In genomic region chr12:6537580-6538419, GRCh38 we compare ENCODE assay signal across 8 cellular contexts. TPM values are rescaled to one million over a fixed set of nuclear protein-coding genes. Genes with fewer than 3 reads are reported as not detected.
DNase-seq lines count a peak whose midpoint lies in the region; FAIRE-seq and TF ChIP-seq lines count a peak whose summit lies in the region.
"Not testable (repeated sequence)": the region's sequence is repeated elsewhere in the genome, so short reads cannot be mapped to it uniquely, and the experiment has no call there.

No MANE protein-coding gene starts in this region.

- not testable (repeated sequence) for TF ChIP-seq POLR2A in uterus (IDR thresholded peaks at IDR 0.05)

- not testable (repeated sequence) for H3K9ac ChIP-seq in kidney (ENCODE audit: low read length in 2 of 2)
- H3K9ac ChIP-seq in skeletal muscle satellite cell (ENCODE audit: low read depth, low read length): peak overlapping the region; percentile 96

- H3K4me1 ChIP-seq in kidney (ENCODE audit: control insufficient read depth in 1 of 2, insufficient read depth in 1 of 2, low read depth in 1 of 2, low read length in 2 of 2) (peaks cover 18 to 38% of the 10 kb centered on the region in 2 donors), skeletal muscle satellite cell (ENCODE audit: control insufficient read depth, insufficient read depth, low read length) (peaks cover 69% of the 10 kb centered on the region), uterus (peaks cover 3 to 28% of the 10 kb centered on the region in 2 donors)

- H3K36me3 ChIP-seq in kidney (ENCODE audit: control insufficient read depth in 1 of 2, insufficient read depth in 2 of 2, low read length in 2 of 2) (peaks cover 19 to 29% of the 10 kb centered on the region in 2 donors), skeletal muscle satellite cell (ENCODE audit: insufficient read depth, low read length) (peaks cover 64% of the 10 kb centered on the region)
- H3K36me3 ChIP-seq in uterus: not testable (repeated sequence)

- H3K9me3 ChIP-seq in kidney (ENCODE audit: control insufficient read depth in 1 of 2, low read length in 2 of 2); skeletal muscle satellite cell (replicated peaks; ENCODE audit: low read length); uterus: not testable (repeated sequence)

- TF ChIP-seq CTCF in kidney (IDR thresholded peaks at IDR 0.05; ENCODE audit: borderline replicate concordance, extremely low read depth, insufficient read depth): peak; percentile 77
- TF ChIP-seq CTCF in uterus (IDR thresholded peaks at IDR 0.05): peak; percentile 75 to 95 (median 78)

- not testable (repeated sequence) for H3K27me3 ChIP-seq in skeletal muscle satellite cell (ENCODE audit: control insufficient read depth, insufficient read depth, low read length); uterus

- H3K4me2 ChIP-seq in skeletal muscle satellite cell (ENCODE audit: low read length): peak overlapping the region; percentile 97

- not testable (repeated sequence) for FAIRE-seq in RCC 7860 (lab: Jason Lieb, UNC); kidney (lab: Jason Lieb, UNC)

- H3K4me3 ChIP-seq in kidney (ENCODE audit: low read length in 2 of 2); uterus: not testable (repeated sequence)
- peak overlapping the region; percentile 94 for H3K4me3 ChIP-seq in skeletal muscle satellite cell (ENCODE audit: low read length)

- H3K27ac ChIP-seq in cingulate gyrus (ENCODE audit: low read depth, low read length) (peak overlapping the region; percentile 54), kidney (ENCODE audit: low read depth in 2 of 2, low read length in 2 of 2) (peak overlapping the region; percentile 51 to 99), uterus (peak overlapping the region; percentile 65 to 72)

- intact Hi-C loops in kidney (cut with DNase I): not testable (repeated sequence)
- intact Hi-C loops in uterus (cut with DNase I; ENCODE audit: low total_unique reads): loop anchor here (5.0 to 10.0 kb wide), 2 partner anchors 115 to 203 kb away; no protein-coding TSS in a partner anchor

- DNase-seq in GF-D8 (lab: John Stamatoyannopoulos, UW) (peak; percentile 39), MV-4-11 (lab: John Stamatoyannopoulos, UW) (peak; percentile 78), RCC 7860 (ENCODE audit: low spot score) (peak; percentile 61), kidney (peak; percentile 91), uterus (peak; percentile 76 to 85)
- DNase-seq in activated CD8-positive, alpha-beta memory T cell treated with anti-CD3 and anti-CD28 coated beads for 48 hours (ENCODE audit: low read depth in 2 of 3, low spot score in 2 of 3): peak in 2 of 3 experiments; percentile 55 to 71

RNA-seq across cellular contexts. Expression of gene GAPDH, which starts 3.5 kb away (rescaled TPM):
- total RNA-seq in kidney: 1,501 TPM
- 4,871 TPM for polyA plus RNA-seq in kidney (ENCODE audit: insufficient read depth, low read depth, low replicate concordance)
- 9,006 and 10,057 TPM in 2 replicates for total RNA-seq in skeletal muscle satellite cell (2012; rRNA removed)
- 1,000 to 10,000 TPM in 2 of 4 donors, 100 to 1,000 TPM in 2; 962 to 1,122 (median 1,020) TPM for total RNA-seq in uterus

RNA-seq across cellular contexts. Expression of gene IFFO1, which starts 18.0 kb away (rescaled TPM):
- 21.5 TPM for total RNA-seq in kidney
- polyA plus RNA-seq in kidney (ENCODE audit: insufficient read depth, low read depth, low replicate concordance): 11.5 TPM
- 8.6 and 8.7 TPM in 2 replicates for total RNA-seq in skeletal muscle satellite cell (2012; rRNA removed)
- 10 to 100 TPM; 17.1 to 50.6 (median 32.8) TPM for total RNA-seq in uterus

RNA-seq across cellular contexts. Expression of gene NOP2, which starts 30.3 kb away (rescaled TPM):
- total RNA-seq in kidney (29.7 TPM), uterus (10 to 100 TPM in 2 of 4 donors, 1 to 10 TPM in 2; 4.1 to 47.6 (median 10.1) TPM)
- polyA plus RNA-seq in kidney (ENCODE audit: insufficient read depth, low read depth, low replicate concordance): 12.2 TPM
- 33.4 and 40.1 TPM in 2 replicates for total RNA-seq in skeletal muscle satellite cell (2012; rRNA removed)

RNA-seq across cellular contexts. Expression of gene NCAPD2, which starts 43.9 kb away (rescaled TPM):
- total RNA-seq in kidney (23.4 TPM), uterus (100 to 1,000 TPM in 1 of 4 donors, 10 to 100 TPM in 2, 1 to 10 TPM in 1; 2.8 to 145 (median 19.3) TPM)
- 4.5 TPM for polyA plus RNA-seq in kidney (ENCODE audit: insufficient read depth, low read depth, low replicate concordance)
- 34.1 and 35.7 TPM in 2 replicates for total RNA-seq in skeletal muscle satellite cell (2012; rRNA removed)

RNA-seq across cellular contexts. Expression of gene MRPL51, which starts 44.7 kb away (rescaled TPM):
- total RNA-seq in kidney (132 TPM), uterus (10 to 100 TPM; 14.1 to 83.7 (median 36.4) TPM)
- polyA plus RNA-seq in kidney (ENCODE audit: insufficient read depth, low read depth, low replicate concordance): 268 TPM
- total RNA-seq in skeletal muscle satellite cell (2012; rRNA removed): 106 and 117 TPM in 2 replicates

Comparison
In these comparisons a context has a peak if more than half of its experiments do, and no peak if none do; other contexts are left out.
1. DNase-seq: peak in every context shown above with its lines; median percentile 91 in kidney; 80 in uterus; 78 in MV-4-11; 63 in activated CD8-positive, alpha-beta memory T cell treated with anti-CD3 and anti-CD28 coated beads for 48 hours; 61 in RCC 7860; 39 in GF-D8.